Comparison of ENCODE assay signal across 14 cellular contexts in genomic region chr13:96967248-96967745, GRCh38. TPM values are rescaled to one million over a fixed set of nuclear protein-coding genes. Genes with fewer than 3 reads are reported as not detected.
A peak's percentile ranks its signal among the peaks of the same experiment; 100 is the strongest.
DNase-seq lines count a peak whose midpoint lies in the region; ATAC-seq and TF ChIP-seq lines count a peak whose summit lies in the region.
"Had no signal": no experiment of that assay in that cellular context is flagged by ENCODE, and none has a peak within 500 bp of the region (broad histone marks: within the 10 kb centered on the region; RNA-seq: fewer than 3 reads in every experiment).

No MANE protein-coding gene starts in this region.

- DNase-seq in HT-29 (ENCODE audit: low spot score) (peak; percentile 77), PC-3 (peak; percentile 26), foreskin keratinocyte (no peak), left colon (no peak)
- DNase-seq in naive thymus-derived CD4-positive, alpha-beta T cell = no peak
- no peak for DNase-seq in activated T-cell treated with anti-CD3 and anti-CD28 coated beads, Interleukin-2, amount 50 U/mL, for 1 hour
- DNase-seq: activated B cell treated with CpG ODN at 0.5 μM for 24 hours; activated T-cell treated with anti-CD3 and anti-CD28 coated beads, Interleukin-2, amount 50 U/mL, for 24 hours; aorta; CD8-positive, alpha-beta memory T cell; small intestine had no signal

- BruUV-seq in PC-3 (replicated peaks; lab: Mats Ljungman, UMichigan) = no TSS peak

- no peaks in the 10 kb centered on the region for H3K79me2 ChIP-seq in PC-3 (ENCODE audit: low read length)

- no peaks in the 10 kb centered on the region for H3K4me1 Mint-ChIP-seq in naive thymus-derived CD4-positive, alpha-beta T cell
- H3K4me1 Mint-ChIP-seq: activated B cell treated with CpG ODN at 0.5 μM for 24 hours; CD8-positive, alpha-beta memory T cell had no signal

- no peaks in the 10 kb centered on the region for H3K9me3 ChIP-seq in PC-3 (ENCODE audit: low read length)
- H3K9me3 ChIP-seq in naive thymus-derived CD4-positive, alpha-beta T cell (ENCODE audit: control insufficient read depth in 2 of 3, low read length in 3 of 3) = peaks cover 0 to 33% (median 4%) of the 10 kb centered on the region in 3 experiments

- no peak overlapping the region for H3K4me3 ChIP-seq in PC-3 (ENCODE audit: low read length)
- H3K4me3 ChIP-seq in naive thymus-derived CD4-positive, alpha-beta T cell (ENCODE audit: low read length) = no peak overlapping the region
- H3K4me3 ChIP-seq: SK-N-MC had no signal

- POLR2A ChIA-PET in PC-3 (lab: Charles Lee; ENCODE audit: unreplicated experiment) = interaction anchor here (0.6 kb wide), 1 partner anchor 1180 kb away, joined by 7 read pairs; no protein-coding TSS in a partner anchor
- POLR2A ChIA-PET in naive thymus-derived CD4-positive, alpha-beta T cell (lab: Charles Lee) = no interaction called here

- no peak overlapping the region for H3K4me3 Mint-ChIP-seq in naive thymus-derived CD4-positive, alpha-beta T cell
- H3K4me3 Mint-ChIP-seq: activated B cell treated with CpG ODN at 0.5 μM for 24 hours; activated T-cell treated with anti-CD3 and anti-CD28 coated beads, Interleukin-2, amount 50 U/mL, for 24 hours; CD8-positive, alpha-beta memory T cell had no signal

- CTCF ChIA-PET in PC-3 (lab: Charles Lee) = interaction anchor here (0.6 to 2.1 kb wide), 7 partner anchors 47 to 947 kb away, joined by 3 to 10 read pairs (median 4); no protein-coding TSS in a partner anchor
- CTCF ChIA-PET in naive thymus-derived CD4-positive, alpha-beta T cell (lab: Charles Lee) = no interaction called here

- no peak overlapping the region for H3K4me2 ChIP-seq in PC-3 (ENCODE audit: low read length)

- H3K4me1 ChIP-seq in PC-3 (ENCODE audit: insufficient read depth, low read length) (no peaks in the 10 kb centered on the region), foreskin keratinocyte (no peaks in the 10 kb centered on the region)
- no peaks in the 10 kb centered on the region for H3K4me1 ChIP-seq in naive thymus-derived CD4-positive, alpha-beta T cell (ENCODE audit: control insufficient read depth in 2 of 2, insufficient read depth in 2 of 2, low read length in 2 of 2)

- H3K27me3 ChIP-seq in PC-3 (ENCODE audit: low read length) = 0 out of 2 replicates have a peak, but pooled peaks cover 4% of the 10 kb centered on the region
- H3K27me3 ChIP-seq in foreskin keratinocyte = no peaks in the 10 kb centered on the region
- H3K27me3 ChIP-seq in naive thymus-derived CD4-positive, alpha-beta T cell (ENCODE audit: control insufficient read depth in 2 of 2, insufficient read depth in 2 of 2, low read length in 2 of 2) = no peaks in the 10 kb centered on the region

- H3K27ac ChIP-seq in PC-3 (ENCODE audit: low read length) = no peak overlapping the region
- no peak overlapping the region for H3K27ac ChIP-seq in foreskin keratinocyte
- no peak overlapping the region for H3K27ac ChIP-seq in naive thymus-derived CD4-positive, alpha-beta T cell (ENCODE audit: low read depth, low read length)
- H3K27ac ChIP-seq: SK-N-MC had no signal

- intact Hi-C loops in PC-3 (cut with micrococcal nuclease) = no loop called here
- intact Hi-C loops in naive thymus-derived CD4-positive, alpha-beta T cell (cut with micrococcal nuclease) = no loop called here
- intact Hi-C loops in left colon (cut with DNase I, micrococcal nuclease) = no loop called here

- ATAC-seq in PC-3 = no peak
- no peak for ATAC-seq in foreskin keratinocyte
- ATAC-seq in naive thymus-derived CD4-positive, alpha-beta T cell = no peak
- ATAC-seq in left colon = no peak
- ATAC-seq: left lobe of liver had no signal

- no peak overlapping the region for H2AFZ ChIP-seq in PC-3 (ENCODE audit: low read length)

- H3K9me3 Mint-ChIP-seq in naive thymus-derived CD4-positive, alpha-beta T cell = peaks cover 8 to 77% (median 45%) of the 10 kb centered on the region in 11 donors

- H3F3A ChIP-seq in PC-3 (ENCODE audit: low read length, unreplicated experiment) = no peaks in the 10 kb centered on the region

- TF ChIP-seq CTCF in GM12872 (IDR thresholded peaks at IDR 0.05; ENCODE audit: insufficient read depth, low read depth, low read length) (0 out of 3 replicates have a peak, but pooled peaks have one; percentile 1), PC-3 (conservative IDR thresholded peaks at IDR 0.05; ENCODE audit: low read depth, low read length) (no peak; the same call in 1 of the 2 replicates), foreskin keratinocyte (conservative IDR thresholded peaks at IDR 0.05) (peak; percentile 11)

- H3K27ac Mint-ChIP-seq in naive thymus-derived CD4-positive, alpha-beta T cell = no peak overlapping the region
- H3K27ac Mint-ChIP-seq: activated B cell treated with CpG ODN at 0.5 μM for 24 hours; activated T-cell treated with anti-CD3 and anti-CD28 coated beads, Interleukin-2, amount 50 U/mL, for 24 hours; CD8-positive, alpha-beta memory T cell had no signal

- peaks cover 0 to 5% (median 0%) of the 10 kb centered on the region in 5 donors for H3K27me3 Mint-ChIP-seq in naive thymus-derived CD4-positive, alpha-beta T cell
- H3K27me3 Mint-ChIP-seq: activated B cell treated with CpG ODN at 0.5 μM for 24 hours; CD8-positive, alpha-beta memory T cell had no signal

- H3K36me3 Mint-ChIP-seq in naive thymus-derived CD4-positive, alpha-beta T cell = peaks cover 0 to 15% (median 0%) of the 10 kb centered on the region in 5 donors

- H3K36me3 ChIP-seq in PC-3 (ENCODE audit: low read depth, low read length) = no peaks in the 10 kb centered on the region
- H3K36me3 ChIP-seq in naive thymus-derived CD4-positive, alpha-beta T cell (ENCODE audit: control insufficient read depth in 2 of 3, insufficient read depth in 3 of 3, low read length in 3 of 3) = no peaks in the 10 kb centered on the region

- H3K9ac ChIP-seq in PC-3 (ENCODE audit: low read length) = no peak overlapping the region

- H4K20me1 ChIP-seq in PC-3 (ENCODE audit: low read length) = no peaks in the 10 kb centered on the region

- H3K9me2 ChIP-seq in PC-3 (replicated peaks; ENCODE audit: low read length) = no peaks in the 10 kb centered on the region

RNA-seq across cellular contexts. Expression of gene OXGR1, which starts 27.0 kb away (rescaled TPM):
- total RNA-seq in HT-29 (2014; rRNA removed; shearing (Covaris generic)) = not detected in 2 replicates
- total RNA-seq in PC-3 (2014; rRNA removed) (not detected in 2 replicates), foreskin keratinocyte (not detected in 2 replicates), left colon (1 to 10 TPM; 2.0 to 2.3 TPM)
- not detected in 2 replicates for polyA plus RNA-seq in foreskin keratinocyte
- not detected for total RNA-seq in naive thymus-derived CD4-positive, alpha-beta T cell
- not detected for polyA plus RNA-seq in naive thymus-derived CD4-positive, alpha-beta T cell
- total RNA-seq: activated B cell treated with CpG ODN at 0.5 μM for 24 hours; CD8-positive, alpha-beta memory T cell; left lobe of liver had no signal
- polyA plus RNA-seq: aorta; CD8-positive, alpha-beta memory T cell had no signal

Comparison
In these comparisons a context has a peak if more than half of its experiments do, and no peak if none do; other contexts are left out.
1. DNase-seq: peak in HT-29 (single experiment) and PC-3 (single experiment); none in foreskin keratinocyte (0 of 2), naive thymus-derived CD4-positive, alpha-beta T cell (0 of 9), activated T-cell treated with anti-CD3 and anti-CD28 coated beads, Interleukin-2, amount 50 U/mL, for 1 hour (single experiment) and left colon (0 of 2).